In genomic region chr20:56765172-56766073, GRCh38 we compare ENCODE assay signal across 1 cellular context.
TF ChIP-seq lines count a peak whose summit lies in the region.

No MANE protein-coding gene starts in this region.

TF ChIP-seq in H1, 55 proteins besides CTCF, POLR2A, EP300 and RAD21:
- no peak for TF ChIP-seq ATF3 (IDR thresholded peaks at IDR 0.05; ENCODE audit: insufficient read depth, low read depth, low read length)
- TF ChIP-seq NRF1 (IDR thresholded peaks at IDR 0.05; ENCODE audit: low read depth, low read length): no peak
- no peak for TF ChIP-seq RNF2 (IDR thresholded peaks at IDR 0.05; ENCODE audit: borderline replicate concordance, low read depth, low read length, missing control alignments, poor library complexity, severe bottlenecking)
- no peak for TF ChIP-seq CEBPB (IDR thresholded peaks at IDR 0.05; ENCODE audit: low read depth, low read length)
- no peak for TF ChIP-seq E2F6 (IDR thresholded peaks at IDR 0.05)
- no peak for TF ChIP-seq CREB1 (IDR thresholded peaks at IDR 0.05)
- TF ChIP-seq ATF2 (IDR thresholded peaks at IDR 0.05; ENCODE audit: low read length): no peak
- TF ChIP-seq TAF7 (optimal IDR thresholded peaks at IDR 0.05; ENCODE audit: borderline replicate concordance, low read depth, low read length): no peak
- TF ChIP-seq HDAC6 (IDR thresholded peaks at IDR 0.05; ENCODE audit: low read depth, low read length): no peak
- TF ChIP-seq FOSL1 (IDR thresholded peaks at IDR 0.05; ENCODE audit: insufficient read depth, low read depth, low read length): no peak
- TF ChIP-seq CBX5 (IDR thresholded peaks at IDR 0.05; ENCODE audit: low read depth, low read length): no peak
- no peak for TF ChIP-seq EZH2 (IDR thresholded peaks at IDR 0.05; ENCODE audit: low read depth, low read length, severe bottlenecking)
- TF ChIP-seq PHF8 (conservative IDR thresholded peaks at IDR 0.05; ENCODE audit: low read depth, low read length): no peak
- no peak for TF ChIP-seq JUN (IDR thresholded peaks at IDR 0.05; ENCODE audit: low read depth, low read length)
- no peak for TF ChIP-seq CHD2 (IDR thresholded peaks at IDR 0.05; ENCODE audit: low read length)
